In genomic region chr10:71638577-71639411, GRCh38 we compare ENCODE assay signal across 12 cellular contexts.
DNase-seq lines count a peak whose midpoint lies in the region; ATAC-seq and TF ChIP-seq lines count a peak whose summit lies in the region.
"Had no signal": no experiment of that assay in that cellular context is flagged by ENCODE, and none has a peak within 500 bp of the region (broad histone marks: within the 10 kb centered on the region; RNA-seq: fewer than 3 reads in every experiment).

No MANE protein-coding gene starts in this region.

- peak; percentile 9 for DNase-seq in CD1c-positive myeloid dendritic cell (ENCODE audit: extremely low spot score)
- DNase-seq in LoVo (ENCODE audit: low spot score): peak; percentile 19
- DNase-seq in nephron progenitor cell: peak; percentile 64
- DNase-seq in NCI-H446 (lab: John Stamatoyannopoulos, UW): no peak
- no peak for DNase-seq in NCI-H146 treated with DMSO at 0.1 percent for 48 hours (lab: John Stamatoyannopoulos, UW; ENCODE audit: unreplicated experiment)
- DNase-seq in stimulated activated naive CD8-positive, alpha-beta T cell treated with anti-CD3 and anti-CD28 coated beads, Interleukin-15, amount 100 ng/mL, for 72 hours: no peak
- no peak for DNase-seq in NCI-H146 (lab: John Stamatoyannopoulos, UW)
- DNase-seq: activated CD4-positive, alpha-beta T cell treated with anti-CD3 and anti-CD28 coated beads, Interleukin-2, amount 10 ng/mL, durations not matched to agents 24 days and 14 days; cerebellar nuclear complex; NCI-H446 treated with DMSO at 0.1 percent for 48 hours; testis had no signal

- H3K4me1 Mint-ChIP-seq in dendritic cell treated with granulocyte-macrophage colony-stimulating factor and Interleukin-4, amounts not matched to agents 40 ng/mL and 50 ng/mL, for 4 days (ENCODE audit: low read depth): peaks cover 57% of the 10 kb centered on the region
- peaks cover 52% of the 10 kb centered on the region for H3K4me1 Mint-ChIP-seq in nephron progenitor cell
- H3K4me1 Mint-ChIP-seq in stimulated activated naive CD8-positive, alpha-beta T cell treated with anti-CD3 and anti-CD28 coated beads, Interleukin-15, amount 100 ng/mL, for 72 hours: peaks cover 10% of the 10 kb centered on the region

- peak overlapping the region; percentile 39 for H3K4me3 Mint-ChIP-seq in dendritic cell treated with granulocyte-macrophage colony-stimulating factor and Interleukin-4, amounts not matched to agents 40 ng/mL and 50 ng/mL, for 4 days
- H3K4me3 Mint-ChIP-seq in nephron progenitor cell: peak overlapping the region; percentile 23
- H3K4me3 Mint-ChIP-seq in stimulated activated naive CD8-positive, alpha-beta T cell treated with anti-CD3 and anti-CD28 coated beads, Interleukin-15, amount 100 ng/mL, for 72 hours: no peak overlapping the region
- H3K4me3 Mint-ChIP-seq: activated CD4-positive, alpha-beta T cell treated with anti-CD3 and anti-CD28 coated beads, Interleukin-2, amount 10 ng/mL, durations not matched to agents 24 days and 14 days had no signal

- H3K9me3 Mint-ChIP-seq in dendritic cell treated with granulocyte-macrophage colony-stimulating factor and Interleukin-4, amounts not matched to agents 40 ng/mL and 50 ng/mL, for 4 days: no peaks in the 10 kb centered on the region
- no peaks in the 10 kb centered on the region for H3K9me3 Mint-ChIP-seq in nephron progenitor cell
- H3K9me3 Mint-ChIP-seq in stimulated activated naive CD8-positive, alpha-beta T cell treated with anti-CD3 and anti-CD28 coated beads, Interleukin-15, amount 100 ng/mL, for 72 hours: no peaks in the 10 kb centered on the region
- H3K9me3 Mint-ChIP-seq: activated CD4-positive, alpha-beta T cell treated with anti-CD3 and anti-CD28 coated beads, Interleukin-2, amount 10 ng/mL, durations not matched to agents 24 days and 14 days had no signal

- peak overlapping the region; percentile 70 for H3K27ac Mint-ChIP-seq in dendritic cell treated with granulocyte-macrophage colony-stimulating factor and Interleukin-4, amounts not matched to agents 40 ng/mL and 50 ng/mL, for 4 days
- H3K27ac Mint-ChIP-seq in nephron progenitor cell: peak overlapping the region; percentile 59
- H3K27ac Mint-ChIP-seq in stimulated activated naive CD8-positive, alpha-beta T cell treated with anti-CD3 and anti-CD28 coated beads, Interleukin-15, amount 100 ng/mL, for 72 hours: peak overlapping the region in 1 of 2 donors; percentile 38
- H3K27ac Mint-ChIP-seq: activated CD4-positive, alpha-beta T cell treated with anti-CD3 and anti-CD28 coated beads, Interleukin-2, amount 10 ng/mL, durations not matched to agents 24 days and 14 days had no signal

- peaks cover 3% of the 10 kb centered on the region for H3K27me3 Mint-ChIP-seq in dendritic cell treated with granulocyte-macrophage colony-stimulating factor and Interleukin-4, amounts not matched to agents 40 ng/mL and 50 ng/mL, for 4 days
- peaks cover 47% of the 10 kb centered on the region for H3K27me3 Mint-ChIP-seq in nephron progenitor cell (ENCODE audit: low read depth, poor library complexity)
- H3K27me3 Mint-ChIP-seq in stimulated activated naive CD8-positive, alpha-beta T cell treated with anti-CD3 and anti-CD28 coated beads, Interleukin-15, amount 100 ng/mL, for 72 hours: peaks cover 19% of the 10 kb centered on the region

- no peaks in the 10 kb centered on the region for H3K36me3 Mint-ChIP-seq in dendritic cell treated with granulocyte-macrophage colony-stimulating factor and Interleukin-4, amounts not matched to agents 40 ng/mL and 50 ng/mL, for 4 days (ENCODE audit: low read depth)
- H3K36me3 Mint-ChIP-seq in nephron progenitor cell (ENCODE audit: low read depth): no peaks in the 10 kb centered on the region

- no peak for TF ChIP-seq CTCF in nephron progenitor cell (IDR thresholded peaks at IDR 0.05)

- no peak for ATAC-seq in stimulated activated naive CD8-positive, alpha-beta T cell treated with anti-CD3 and anti-CD28 coated beads, Interleukin-15, amount 100 ng/mL, for 72 hours

- intact Hi-C loops in dendritic cell treated with granulocyte-macrophage colony-stimulating factor and Interleukin-4, amounts not matched to agents 40 ng/mL and 50 ng/mL, for 4 days (cut with micrococcal nuclease): loop anchor here (10.0 kb wide), 1 partner anchor 56 kb away; no protein-coding TSS in a partner anchor

Comparison
In these comparisons a context has a peak if more than half of its experiments do, and no peak if none do; other contexts are left out.
1. DNase-seq: peak in CD1c-positive myeloid dendritic cell (single experiment), LoVo (single experiment) and nephron progenitor cell (single experiment); none in NCI-H446 (0 of 2), NCI-H146 treated with DMSO at 0.1 percent for 48 hours (single experiment), stimulated activated naive CD8-positive, alpha-beta T cell treated with anti-CD3 and anti-CD28 coated beads, Interleukin-15, amount 100 ng/mL, for 72 hours (0 of 2) and NCI-H146 (single experiment).
2. H3K4me3 Mint-ChIP-seq: peak in dendritic cell treated with granulocyte-macrophage colony-stimulating factor and Interleukin-4, amounts not matched to agents 40 ng/mL and 50 ng/mL, for 4 days (single experiment) and nephron progenitor cell (single experiment); none in stimulated activated naive CD8-positive, alpha-beta T cell treated with anti-CD3 and anti-CD28 coated beads, Interleukin-15, amount 100 ng/mL, for 72 hours (0 of 2).